ENCODE assay signal across 1 cellular context in the genomic region with DNA sequence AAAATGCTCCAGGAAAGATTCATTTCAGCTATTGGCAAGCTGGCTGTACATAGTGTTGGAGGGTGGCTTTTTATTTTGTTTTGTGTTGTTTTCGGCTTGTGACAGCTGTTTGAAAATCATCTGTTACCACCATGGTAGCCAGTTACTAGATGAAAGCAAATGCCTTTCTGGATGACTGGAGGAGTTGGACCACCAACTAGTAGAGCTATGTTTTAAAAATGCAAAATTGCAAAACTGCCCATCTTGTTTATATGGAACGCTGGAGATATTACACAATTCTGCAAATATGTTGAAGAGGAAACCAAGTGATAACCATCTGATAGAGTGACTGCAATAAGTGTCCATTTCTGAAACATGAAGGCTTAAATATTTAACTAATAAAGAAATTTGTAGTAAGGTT.
TF ChIP-seq lines count a peak whose summit lies in the region.

No MANE protein-coding gene starts in this region.

TF ChIP-seq in SK-N-SH, 30 proteins besides CTCF, POLR2A, EP300 and RAD21 (continued from another document):
- TF ChIP-seq, protein P1, sequence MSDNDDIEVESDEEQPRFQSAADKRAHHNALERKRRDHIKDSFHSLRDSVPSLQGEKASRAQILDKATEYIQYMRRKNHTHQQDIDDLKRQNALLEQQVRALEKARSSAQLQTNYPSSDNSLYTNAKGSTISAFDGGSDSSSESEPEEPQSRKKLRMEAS (IDR thresholded peaks at IDR 0.05; ENCODE audit: low read depth): no peak
- TF ChIP-seq YY1 (IDR thresholded peaks at IDR 0.05; ENCODE audit: low read depth): no peak
- TF ChIP-seq, protein P2, sequence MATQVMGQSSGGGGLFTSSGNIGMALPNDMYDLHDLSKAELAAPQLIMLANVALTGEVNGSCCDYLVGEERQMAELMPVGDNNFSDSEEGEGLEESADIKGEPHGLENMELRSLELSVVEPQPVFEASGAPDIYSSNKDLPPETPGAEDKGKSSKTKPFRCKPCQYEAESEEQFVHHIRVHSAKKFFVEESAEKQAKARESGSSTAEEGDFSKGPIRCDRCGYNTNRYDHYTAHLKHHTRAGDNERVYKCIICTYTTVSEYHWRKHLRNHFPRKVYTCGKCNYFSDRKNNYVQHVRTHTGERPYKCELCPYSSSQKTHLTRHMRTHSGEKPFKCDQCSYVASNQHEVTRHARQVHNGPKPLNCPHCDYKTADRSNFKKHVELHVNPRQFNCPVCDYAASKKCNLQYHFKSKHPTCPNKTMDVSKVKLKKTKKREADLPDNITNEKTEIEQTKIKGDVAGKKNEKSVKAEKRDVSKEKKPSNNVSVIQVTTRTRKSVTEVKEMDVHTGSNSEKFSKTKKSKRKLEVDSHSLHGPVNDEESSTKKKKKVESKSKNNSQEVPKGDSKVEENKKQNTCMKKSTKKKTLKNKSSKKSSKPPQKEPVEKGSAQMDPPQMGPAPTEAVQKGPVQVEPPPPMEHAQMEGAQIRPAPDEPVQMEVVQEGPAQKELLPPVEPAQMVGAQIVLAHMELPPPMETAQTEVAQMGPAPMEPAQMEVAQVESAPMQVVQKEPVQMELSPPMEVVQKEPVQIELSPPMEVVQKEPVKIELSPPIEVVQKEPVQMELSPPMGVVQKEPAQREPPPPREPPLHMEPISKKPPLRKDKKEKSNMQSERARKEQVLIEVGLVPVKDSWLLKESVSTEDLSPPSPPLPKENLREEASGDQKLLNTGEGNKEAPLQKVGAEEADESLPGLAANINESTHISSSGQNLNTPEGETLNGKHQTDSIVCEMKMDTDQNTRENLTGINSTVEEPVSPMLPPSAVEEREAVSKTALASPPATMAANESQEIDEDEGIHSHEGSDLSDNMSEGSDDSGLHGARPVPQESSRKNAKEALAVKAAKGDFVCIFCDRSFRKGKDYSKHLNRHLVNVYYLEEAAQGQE (IDR thresholded peaks at IDR 0.05; ENCODE audit: low read depth, low read length): no peak
- TF ChIP-seq SMC3 (IDR thresholded peaks at IDR 0.05; ENCODE audit: low read depth, low read length): no peak
- TF ChIP-seq USF1 (IDR thresholded peaks at IDR 0.05; ENCODE audit: borderline replicate concordance, low read depth): no peak
- TF ChIP-seq, protein P3, sequence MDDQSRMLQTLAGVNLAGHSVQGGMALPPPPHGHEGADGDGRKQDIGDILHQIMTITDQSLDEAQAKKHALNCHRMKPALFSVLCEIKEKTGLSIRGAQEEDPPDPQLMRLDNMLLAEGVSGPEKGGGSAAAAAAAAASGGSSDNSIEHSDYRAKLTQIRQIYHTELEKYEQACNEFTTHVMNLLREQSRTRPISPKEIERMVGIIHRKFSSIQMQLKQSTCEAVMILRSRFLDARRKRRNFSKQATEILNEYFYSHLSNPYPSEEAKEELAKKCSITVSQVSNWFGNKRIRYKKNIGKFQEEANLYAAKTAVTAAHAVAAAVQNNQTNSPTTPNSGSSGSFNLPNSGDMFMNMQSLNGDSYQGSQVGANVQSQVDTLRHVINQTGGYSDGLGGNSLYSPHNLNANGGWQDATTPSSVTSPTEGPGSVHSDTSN (IDR thresholded peaks at IDR 0.05): no peak
- TF ChIP-seq GATA2 (CRISPR knock-in tag; IDR thresholded peaks at IDR 0.05): no peak
- TF ChIP-seq POLR2AphosphoS5 (IDR thresholded peaks at IDR 0.05; ENCODE audit: low read depth, low read length): no peak
- no peak for TF ChIP-seq RXRA (IDR thresholded peaks at IDR 0.05; ENCODE audit: borderline replicate concordance, low read depth)
